Comparison of ENCODE assay signal across 17 cellular contexts in the genomic region with DNA sequence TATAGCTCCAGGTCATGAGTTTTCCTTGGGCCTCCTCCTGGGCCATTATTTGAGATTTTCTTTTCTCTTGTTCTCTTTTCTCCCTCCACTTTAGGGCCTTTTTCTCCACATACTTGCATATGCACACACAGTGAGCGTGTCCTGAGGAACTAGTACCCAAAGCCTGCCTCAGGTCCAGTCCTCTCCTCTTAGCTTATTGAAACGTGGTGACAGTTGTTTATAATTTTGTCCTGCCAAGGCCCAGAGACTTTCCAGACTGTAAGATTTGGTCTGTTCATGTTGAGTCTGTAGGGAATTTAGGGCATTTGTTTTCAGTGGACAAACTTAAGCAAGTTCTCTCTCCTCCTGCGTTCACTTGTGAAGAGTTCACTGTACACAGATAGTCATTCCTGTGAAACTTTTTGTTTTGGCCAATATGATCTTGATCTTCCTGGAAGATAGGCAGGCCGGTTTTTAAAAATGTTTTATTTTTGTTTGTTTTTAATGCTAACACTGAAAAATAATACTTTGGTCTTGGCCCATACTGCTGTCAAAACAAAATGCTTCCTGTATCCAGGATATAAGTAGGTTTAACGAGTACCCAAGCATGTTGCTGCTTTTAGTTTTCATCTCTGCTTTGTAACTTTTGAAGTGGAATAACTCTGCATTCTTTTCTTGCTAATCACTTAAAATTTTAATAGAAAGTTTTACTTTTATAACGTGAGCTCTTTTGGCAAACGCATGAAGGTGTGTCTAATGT. TPM values are rescaled to one million over a fixed set of nuclear protein-coding genes. Genes with fewer than 3 reads are reported as not detected.
DNase-seq lines count a peak whose midpoint lies in the region; ATAC-seq, FAIRE-seq and TF ChIP-seq lines count a peak whose summit lies in the region.
"Had no signal": no experiment of that assay in that cellular context is flagged by ENCODE, and none has a peak within 500 bp of the region (broad histone marks: within the 10 kb centered on the region; RNA-seq: fewer than 3 reads in every experiment).

No MANE protein-coding gene starts in this region.

- H3K27me3 ChIP-seq in Caco-2 (replicated peaks; ENCODE audit: control insufficient read depth, insufficient read depth, low read length) (no peaks in the 10 kb centered on the region), adipocyte (replicated peaks; ENCODE audit: control insufficient read depth, insufficient read depth, low read length) (no peaks in the 10 kb centered on the region), rectal smooth muscle tissue (ENCODE audit: control insufficient read depth, insufficient read depth, low read length) (no peaks in the 10 kb centered on the region)
- H3K27me3 ChIP-seq: Peyer's patch, vagina had no signal

- H3K27ac Mint-ChIP-seq in Caco-2 (ENCODE audit: unreplicated experiment), result peak overlapping the region; percentile 7
- H3K27ac Mint-ChIP-seq: natural killer cell treated with Interleukin-12 subunit alpha and Interleukin-12 subunit beta and Interleukin-15 and Interleukin-18, amount 100 ng/mL, for 72 hours had no signal

- H3K27ac ChIP-seq in rectal smooth muscle tissue (ENCODE audit: low read depth, low read length), result peak overlapping the region; percentile 20
- H3K27ac ChIP-seq: Peyer's patch, vagina had no signal

- H3K4me3 Mint-ChIP-seq in Caco-2 (ENCODE audit: unreplicated experiment), result no peak overlapping the region
- H3K4me3 Mint-ChIP-seq: natural killer cell treated with Interleukin-12 subunit alpha and Interleukin-12 subunit beta and Interleukin-15 and Interleukin-18, amount 100 ng/mL, for 72 hours had no signal

- no TSS peak for BruUV-seq in Caco-2 (replicated peaks; lab: Mats Ljungman, UMichigan)

- H3K9me3 Mint-ChIP-seq in Caco-2 (ENCODE audit: unreplicated experiment), result no peaks in the 10 kb centered on the region
- H3K9me3 Mint-ChIP-seq: natural killer cell treated with Interleukin-12 subunit alpha and Interleukin-12 subunit beta and Interleukin-15 and Interleukin-18, amount 100 ng/mL, for 72 hours had no signal

- CTCF ChIA-PET in Caco-2 (lab: Charles Lee), result interaction anchor here (1.0 kb wide), 1 partner anchor 323 kb away, joined by 3 read pairs; no protein-coding TSS in a partner anchor

- in situ Hi-C loops in GM13976 (cut with MboI; ENCODE audit: low sequenced_read_pairs, unreplicated experiment), result no loop called here

- H3K4me1 ChIP-seq in Caco-2 (peaks cover 50% of the 10 kb centered on the region), adipocyte (ENCODE audit: control insufficient read depth, insufficient read depth, low read length) (peaks cover 11% of the 10 kb centered on the region), rectal smooth muscle tissue (ENCODE audit: control insufficient read depth, insufficient read depth, low read length) (peaks cover 9% of the 10 kb centered on the region)

- H3K36me3 ChIP-seq in Caco-2 (ENCODE audit: control insufficient read depth, insufficient read depth, low read length) (no peaks in the 10 kb centered on the region), adipocyte (ENCODE audit: control insufficient read depth, insufficient read depth, low read length, severe bottlenecking) (no peaks in the 10 kb centered on the region), rectal smooth muscle tissue (ENCODE audit: control insufficient read depth, insufficient read depth, low read length) (no peaks in the 10 kb centered on the region)
- H3K36me3 ChIP-seq: Peyer's patch, vagina had no signal

- no peaks in the 10 kb centered on the region for H3K27me3 Mint-ChIP-seq in Caco-2 (ENCODE audit: insufficient read depth, unreplicated experiment)
- H3K27me3 Mint-ChIP-seq: natural killer cell treated with Interleukin-12 subunit alpha and Interleukin-12 subunit beta and Interleukin-15 and Interleukin-18, amount 100 ng/mL, for 72 hours had no signal

- no peaks in the 10 kb centered on the region for H3K9me3 ChIP-seq in Caco-2
- no peaks in the 10 kb centered on the region for H3K9me3 ChIP-seq in adipocyte (ENCODE audit: control insufficient read depth, low read length)
- H3K9me3 ChIP-seq: Peyer's patch, vagina had no signal

- peak; percentile 64 for FAIRE-seq in islet of Langerhans (lab: Jason Lieb, UNC)

- H3K9ac ChIP-seq in adipocyte (ENCODE audit: low read length), result no peak overlapping the region
- H3K9ac ChIP-seq in rectal smooth muscle tissue (ENCODE audit: low read length), result no peak overlapping the region

- peaks cover 37% of the 10 kb centered on the region for H3K4me1 Mint-ChIP-seq in Caco-2 (ENCODE audit: low read depth, unreplicated experiment)

- POLR2A ChIA-PET in Caco-2 (lab: Charles Lee), result no interaction called here

- no peak for DNase-seq in Caco-2
- DNase-seq in adipocyte (ENCODE audit: low read depth), result peak; percentile 49
- DNase-seq in NCI-H1105 (lab: John Stamatoyannopoulos, UW), result no peak
- no peak for DNase-seq in GM13976 (ENCODE audit: low spot score)
- DNase-seq: ACHN; activated effector memory CD4-positive, alpha-beta T cell treated with anti-CD3 and anti-CD28 coated beads, Interleukin-2, amount 50 U/mL, for 16 hours; GOT3; NCI-H748 treated with DMSO at 0.1 percent for 48 hours; Peyer's patch; stimulated activated CD4-positive, alpha-beta T cell treated with anti-CD3 and anti-CD28 coated beads, Interleukin-4, amount 100 ng/mL, for 4 hours had no signal

- H3K36me3 Mint-ChIP-seq in Caco-2 (ENCODE audit: insufficient read depth, unreplicated experiment), result peaks cover 23% of the 10 kb centered on the region
- H3K36me3 Mint-ChIP-seq: natural killer cell treated with Interleukin-12 subunit alpha and Interleukin-12 subunit beta and Interleukin-15 and Interleukin-18, amount 100 ng/mL, for 72 hours had no signal

- TF ChIP-seq CTCF in Caco-2 (IDR thresholded peaks at IDR 0.05; ENCODE audit: insufficient read depth in 1 of 2, low read depth in 1 of 2, low read length in 1 of 2, severe bottlenecking in 1 of 2, unreplicated experiment in 1 of 2) (no peak), GM13976 (IDR thresholded peaks at IDR 0.05; ENCODE audit: borderline replicate concordance, control extremely low read depth, extremely low read depth, insufficient read depth, missing control alignments) (no peak)

- H3K4me3 ChIP-seq in Caco-2 (ENCODE audit: low read depth, low read length), result no peak overlapping the region
- no peak overlapping the region for H3K4me3 ChIP-seq in adipocyte (ENCODE audit: low read length)
- no peak overlapping the region for H3K4me3 ChIP-seq in rectal smooth muscle tissue (ENCODE audit: low read length)
- H3K4me3 ChIP-seq: Peyer's patch, vagina had no signal

- intact Hi-C loops in Caco-2 (cut with micrococcal nuclease; ENCODE audit: unreplicated experiment), result loop anchor here (2.0 kb wide), 1 partner anchor 13 kb away; no protein-coding TSS in a partner anchor

- ATAC-seq in GM18520 (IDR thresholded peaks at IDR 0.05; ENCODE audit: unreplicated experiment), result no peak
- no peak for ATAC-seq in HG02678 (IDR thresholded peaks at IDR 0.05; ENCODE audit: unreplicated experiment)
- ATAC-seq: left lobe of liver; natural killer cell treated with Interleukin-12 subunit alpha and Interleukin-12 subunit beta and Interleukin-15 and Interleukin-18, amount 100 ng/mL, for 72 hours had no signal

RNA-seq across cellular contexts. Expression of gene LRRC1, which starts 20.7 kb away (rescaled TPM):
- 60.8 and 66.1 TPM in 2 replicates for total RNA-seq in Caco-2 (2022)
